In genomic region chr3:120780977-120781376, GRCh38 we compare ENCODE assay signal across 9 cellular contexts. TPM values are rescaled to one million over a fixed set of nuclear protein-coding genes. Genes with fewer than 3 reads are reported as not detected.
DNase-seq lines count a peak whose midpoint lies in the region; ATAC-seq and TF ChIP-seq lines count a peak whose summit lies in the region.
"Had no signal": no experiment of that assay in that cellular context is flagged by ENCODE, and none has a peak within 500 bp of the region (broad histone marks: within the 10 kb centered on the region; RNA-seq: fewer than 3 reads in every experiment).

No MANE protein-coding gene starts in this region.

- H3K9me3 Mint-ChIP-seq in WTC11: peaks cover 6% of the 10 kb centered on the region; the same call in 1 of the 2 replicates
- no peaks in the 10 kb centered on the region for H3K9me3 Mint-ChIP-seq in stimulated activated memory B cell treated with anti-CD40 and anti-IgM and Interleukin-4, amounts not matched to agents 10 μg/mL and 1 μg/mL and 100 μg/mL, for 72 hours

- no peak overlapping the region for H3K9ac ChIP-seq in MM.1S (ENCODE audit: low read length)

- H3F3A ChIP-seq in MM.1S (ENCODE audit: insufficient read depth, low read length): peaks cover 4% of the 10 kb centered on the region; the same call in 1 of the 2 replicates

- H3K27ac ChIP-seq in MM.1S (ENCODE audit: low read length): no peak overlapping the region
- H3K27ac ChIP-seq: esophagus muscularis mucosa had no signal

- CTCF ChIA-PET in WTC11 (lab: Charles Lee): interaction anchor here (1.3 kb wide), 1 partner anchor 213 kb away, joined by 3 read pairs; no protein-coding TSS in a partner anchor

- peaks cover 40% of the 10 kb centered on the region for H3K36me3 Mint-ChIP-seq in WTC11
- H3K36me3 Mint-ChIP-seq in stimulated activated memory B cell treated with anti-CD40 and anti-IgM and Interleukin-4, amounts not matched to agents 10 μg/mL and 1 μg/mL and 100 μg/mL, for 72 hours: peaks cover 48% of the 10 kb centered on the region

- 0 out of 2 replicates have a peak, but pooled peaks cover 3% of the 10 kb centered on the region for H3K36me3 ChIP-seq in MM.1S (replicated peaks; ENCODE audit: insufficient read depth, low read length)

- H3K4me3 ChIP-seq in MM.1S (ENCODE audit: low read length): no peak overlapping the region
- H3K4me3 ChIP-seq: esophagus muscularis mucosa had no signal

- H3K4me1 ChIP-seq in MM.1S (ENCODE audit: low read length): no peaks in the 10 kb centered on the region

- no peak overlapping the region for H3K4me3 Mint-ChIP-seq in WTC11
- H3K4me3 Mint-ChIP-seq in stimulated activated memory B cell treated with anti-CD40 and anti-IgM and Interleukin-4, amounts not matched to agents 10 μg/mL and 1 μg/mL and 100 μg/mL, for 72 hours: no peak overlapping the region

- H3K27ac Mint-ChIP-seq in WTC11: peak overlapping the region; percentile 85
- H3K27ac Mint-ChIP-seq in stimulated activated memory B cell treated with anti-CD40 and anti-IgM and Interleukin-4, amounts not matched to agents 10 μg/mL and 1 μg/mL and 100 μg/mL, for 72 hours: peak overlapping the region; percentile 44

- H3K9me3 ChIP-seq in MM.1S (replicated peaks; ENCODE audit: insufficient read depth, low read length): no peaks in the 10 kb centered on the region
- H3K9me3 ChIP-seq: esophagus muscularis mucosa had no signal

- no peak overlapping the region for H2AFZ ChIP-seq in MM.1S (ENCODE audit: low read length)

- H3K27me3 ChIP-seq in MM.1S (replicated peaks; ENCODE audit: insufficient read depth, low read length): no peaks in the 10 kb centered on the region
- H3K27me3 ChIP-seq: esophagus muscularis mucosa had no signal

- DNase-seq in WTC11 (ENCODE audit: low spot score) (no peak), RPMI8226 (no peak), HUDEP-2 (lab: John Stamatoyannopoulos, UW; ENCODE audit: unreplicated experiment in 76 of 76) (no peak), MM.1S (no peak)
- DNase-seq in central memory CD4-positive, alpha-beta T cell: no peak

- no peak for TF ChIP-seq CTCF in WTC11 (IDR thresholded peaks at IDR 0.05)
- TF ChIP-seq CTCF in MM.1S (IDR thresholded peaks at IDR 0.05; ENCODE audit: low read length): no peak

- peaks cover under 1% of the 10 kb centered on the region for H3K4me1 Mint-ChIP-seq in WTC11
- H3K4me1 Mint-ChIP-seq in stimulated activated memory B cell treated with anti-CD40 and anti-IgM and Interleukin-4, amounts not matched to agents 10 μg/mL and 1 μg/mL and 100 μg/mL, for 72 hours: peaks cover 14% of the 10 kb centered on the region

- no peaks in the 10 kb centered on the region for H4K20me1 ChIP-seq in MM.1S (ENCODE audit: insufficient read depth, low read length)

- H3K9me2 ChIP-seq in MM.1S (replicated peaks; ENCODE audit: insufficient read depth, low read length): no peaks in the 10 kb centered on the region

- H3K27me3 Mint-ChIP-seq in WTC11 (ENCODE audit: low read depth): no peaks in the 10 kb centered on the region
- no peaks in the 10 kb centered on the region for H3K27me3 Mint-ChIP-seq in stimulated activated memory B cell treated with anti-CD40 and anti-IgM and Interleukin-4, amounts not matched to agents 10 μg/mL and 1 μg/mL and 100 μg/mL, for 72 hours

- ATAC-seq in GM19372 (IDR thresholded peaks at IDR 0.05; ENCODE audit: low read depth, unreplicated experiment) (peak; percentile 87), HG03064 (IDR thresholded peaks at IDR 0.05; ENCODE audit: low read depth, unreplicated experiment) (peak; percentile 92), WTC11 (no peak)
- ATAC-seq in stimulated activated memory B cell treated with anti-CD40 and anti-IgM and Interleukin-4, amounts not matched to agents 10 μg/mL and 1 μg/mL and 100 μg/mL, for 72 hours: peak; percentile 92

- H3K4me2 ChIP-seq in MM.1S (ENCODE audit: low read depth, low read length): no peak overlapping the region

- POLR2A ChIA-PET in WTC11 (lab: Charles Lee): no interaction called here

- no peaks in the 10 kb centered on the region for H3K79me2 ChIP-seq in MM.1S (ENCODE audit: low read length)

TF ChIP-seq in WTC11, 78 proteins besides CTCF, POLR2A, EP300 and RAD21:
- TF ChIP-seq EMX1 (CRISPR knock-in tag; IDR thresholded peaks at IDR 0.05): no peak
- no peak for TF ChIP-seq TEAD4 (CRISPR knock-in tag; IDR thresholded peaks at IDR 0.05)
- TF ChIP-seq NFE2L1 (CRISPR knock-in tag; IDR thresholded peaks at IDR 0.05): no peak
- no peak for TF ChIP-seq ZSCAN18 (CRISPR knock-in tag; IDR thresholded peaks at IDR 0.05)
- TF ChIP-seq HMGA2 (CRISPR knock-in tag; IDR thresholded peaks at IDR 0.05): no peak
- TF ChIP-seq SOX15 (CRISPR knock-in tag; IDR thresholded peaks at IDR 0.05): no peak
- no peak for TF ChIP-seq ETV6 (CRISPR knock-in tag; IDR thresholded peaks at IDR 0.05)
- no peak for TF ChIP-seq GTF2I (CRISPR knock-in tag; conservative IDR thresholded peaks at IDR 0.05)
- TF ChIP-seq PRRX2 (CRISPR knock-in tag; IDR thresholded peaks at IDR 0.05): no peak
- TF ChIP-seq ZNF317 (CRISPR knock-in tag; IDR thresholded peaks at IDR 0.05; ENCODE audit: borderline replicate concordance, low read depth): no peak
- no peak for TF ChIP-seq ATF3 (CRISPR knock-in tag; conservative IDR thresholded peaks at IDR 0.05)

RNA-seq across cellular contexts. Expression of gene GTF2E1, which starts 38.4 kb away (rescaled TPM):
- total RNA-seq in WTC11 (2021): 64.5 to 78.0 TPM (median 72.4 TPM) in 3 replicates

RNA-seq across cellular contexts. Expression of gene RABL3, which starts 38.7 kb away (rescaled TPM):
- total RNA-seq in WTC11 (2021): 15.0 to 18.2 TPM (median 16.6 TPM) in 3 replicates
